Comparison of ENCODE assay signal across 22 cellular contexts in genomic region chr9:292915-293314, GRCh38.
A peak's percentile ranks its signal among the peaks of the same experiment; 100 is the strongest.
DNase-seq lines count a peak whose midpoint lies in the region; ATAC-seq and TF ChIP-seq lines count a peak whose summit lies in the region.
"Had no signal": no experiment of that assay in that cellular context is flagged by ENCODE, and none has a peak within 500 bp of the region (broad histone marks: within the 10 kb centered on the region; RNA-seq: fewer than 3 reads in every experiment).

No MANE protein-coding gene starts in this region.

- H3K27me3 Mint-ChIP-seq in T-helper 2 cell treated with Interferon-gamma antibody and Interleukin-4, amounts not matched to agents 5 μg/mL and 100 μg/mL, for 36 hours (ENCODE audit: low read depth), result no peaks in the 10 kb centered on the region
- no peaks in the 10 kb centered on the region for H3K27me3 Mint-ChIP-seq in CD4-positive, CD25-positive, alpha-beta regulatory T cell
- H3K27me3 Mint-ChIP-seq: activated naive CD4-positive, alpha-beta T cell treated with anti-CD3 and anti-CD28 coated beads, Interleukin-2, amount 10 ng/mL, durations not matched to agents 7 days and 5 days had no signal

- peaks cover 14% of the 10 kb centered on the region for H4K20me1 ChIP-seq in Loucy (ENCODE audit: insufficient read depth, low read length, poor library complexity, severe bottlenecking)
- H4K20me1 ChIP-seq: BLaER1 had no signal

- H3K4me2 ChIP-seq in Loucy (ENCODE audit: low read depth, low read length, poor library complexity, severe bottlenecking), result no peak overlapping the region
- H3K4me2 ChIP-seq: BLaER1, KMS-11 had no signal

- H3K27ac ChIP-seq in CD4-positive, CD25-positive, alpha-beta regulatory T cell (ENCODE audit: insufficient read depth, low read length, poor library complexity, severe bottlenecking), result no peak overlapping the region
- H3K27ac ChIP-seq in spleen, result peak overlapping the region in 2 of 8 donors; percentile 1 to 15
- H3K27ac ChIP-seq: BLaER1, KMS-11 had no signal

- DNase-seq in T-helper 2 cell treated with Interferon-gamma antibody and Interleukin-4, amounts not matched to agents 5 μg/mL and 100 μg/mL, for 36 hours (ENCODE audit: low spot score), result no peak
- DNase-seq in T-helper 2 cell (no peak), epithelial cell of proximal tubule (ENCODE audit: low read depth) (no peak), spleen (no peak)
- DNase-seq in CD4-positive, CD25-positive, alpha-beta regulatory T cell, result no peak
- DNase-seq in activated CD4-positive, alpha-beta T cell treated with anti-CD3 and anti-CD28 coated beads for 1 hour, result no peak
- no peak for DNase-seq in activated CD4-positive, alpha-beta T cell treated with anti-CD3 and anti-CD28 coated beads, Interleukin-2, amount 50 U/mL, for 4 hours
- DNase-seq: activated CD4-positive, alpha-beta T cell treated with anti-CD3 and anti-CD28 coated beads, Interleukin-2, amount 50 U/mL, for 48 hours; activated naive CD4-positive, alpha-beta T cell treated with anti-CD3 and anti-CD28 coated beads, Interleukin-2, amount 10 ng/mL, durations not matched to agents 7 days and 5 days; activated T-cell treated with anti-CD3 and anti-CD28 coated beads, Interleukin-2, amount 50 U/mL, for 4 hours; central memory CD4-positive, alpha-beta T cell; dermis blood vessel endothelial cell; head of caudate nucleus; left cardiac atrium; mesenchymal stem cell; NCI-H1048; NCI-H187 treated with DMSO at 0.1 percent for 48 hours; NCI-H2227 treated with DMSO at 0.1 percent for 48 hours; retina had no signal

- H3K36me3 Mint-ChIP-seq in T-helper 2 cell treated with Interferon-gamma antibody and Interleukin-4, amounts not matched to agents 5 μg/mL and 100 μg/mL, for 36 hours (ENCODE audit: low read depth), result peaks cover 73% of the 10 kb centered on the region
- peaks cover 56% of the 10 kb centered on the region for H3K36me3 Mint-ChIP-seq in CD4-positive, CD25-positive, alpha-beta regulatory T cell

- TF ChIP-seq POLR2A in spleen (IDR thresholded peaks at IDR 0.05), result no peak

- no peaks in the 10 kb centered on the region for H3K9me2 ChIP-seq in Loucy (replicated peaks; ENCODE audit: low read depth, low read length)

- H3K4me3 ChIP-seq in CD4-positive, CD25-positive, alpha-beta regulatory T cell (ENCODE audit: low read depth, low read length), result no peak overlapping the region
- H3K4me3 ChIP-seq in Loucy (ENCODE audit: low read length, poor library complexity, severe bottlenecking) (no peak overlapping the region), epithelial cell of proximal tubule (ENCODE audit: low read depth, low read length) (no peak overlapping the region), spleen (no peak overlapping the region)
- H3K4me3 ChIP-seq: BLaER1 had no signal

- peaks cover 47% of the 10 kb centered on the region for H3K4me1 Mint-ChIP-seq in T-helper 2 cell treated with Interferon-gamma antibody and Interleukin-4, amounts not matched to agents 5 μg/mL and 100 μg/mL, for 36 hours (ENCODE audit: low read depth)
- peaks cover 39 to 76% (median 62%) of the 10 kb centered on the region in 4 donors for H3K4me1 Mint-ChIP-seq in CD4-positive, CD25-positive, alpha-beta regulatory T cell

- H3K79me2 ChIP-seq in Loucy (ENCODE audit: insufficient read depth, low read length), result peaks cover 59% of the 10 kb centered on the region

- ATAC-seq in CD4-positive, CD25-positive, alpha-beta regulatory T cell (ENCODE audit: low read depth in 2 of 2), result no peak
- ATAC-seq: activated T-cell treated with anti-CD3 and anti-CD28 coated beads, Interleukin-2, amount 50 U/mL, for 4 hours; left cardiac atrium had no signal

- H3K4me1 ChIP-seq in CD4-positive, CD25-positive, alpha-beta regulatory T cell (ENCODE audit: control insufficient read depth, insufficient read depth, low read length, poor library complexity, severe bottlenecking), result peaks cover 8% of the 10 kb centered on the region
- peaks cover 12% of the 10 kb centered on the region for H3K4me1 ChIP-seq in Loucy (ENCODE audit: insufficient read depth, low read length, poor library complexity, severe bottlenecking)
- H3K4me1 ChIP-seq in spleen, result peaks cover 8 to 80% (median 31%) of the 10 kb centered on the region in 6 donors
- H3K4me1 ChIP-seq: BLaER1 had no signal

- H3K36me3 ChIP-seq in CD4-positive, CD25-positive, alpha-beta regulatory T cell (ENCODE audit: control insufficient read depth, insufficient read depth, low read length), result peaks cover 87% of the 10 kb centered on the region
- H3K36me3 ChIP-seq in Loucy (ENCODE audit: insufficient read depth, low read length) (peaks cover 86% of the 10 kb centered on the region), spleen (peaks cover 2 to 95% (median 51%) of the 10 kb centered on the region in 6 donors)

- no peaks in the 10 kb centered on the region for H3K27me3 ChIP-seq in CD4-positive, CD25-positive, alpha-beta regulatory T cell (ENCODE audit: control insufficient read depth, insufficient read depth, low read length)
- no peaks in the 10 kb centered on the region for H3K27me3 ChIP-seq in Loucy (ENCODE audit: insufficient read depth, low read length, poor library complexity, severe bottlenecking)
- H3K27me3 ChIP-seq in spleen (replicated peaks in 1 of 7), result no peaks in the 10 kb centered on the region
- H3K27me3 ChIP-seq: BLaER1 had no signal

- TF ChIP-seq CTCF in Loucy (conservative IDR thresholded peaks at IDR 0.05; ENCODE audit: low read length) (peak; percentile 45; the same call in 1 of the 2 replicates), epithelial cell of proximal tubule (conservative IDR thresholded peaks at IDR 0.05; ENCODE audit: low read depth, low read length) (peak; percentile 39), spleen (IDR thresholded peaks at IDR 0.05 in 8 of 11, conservative IDR thresholded peaks at IDR 0.05 in 3 of 11) (no peak)

- H3K9me3 ChIP-seq in CD4-positive, CD25-positive, alpha-beta regulatory T cell (ENCODE audit: control insufficient read depth in 2 of 2, low read length in 2 of 2), result no peaks in the 10 kb centered on the region
- H3K9me3 ChIP-seq in Loucy (ENCODE audit: insufficient read depth, low read depth, low read length) (no peaks in the 10 kb centered on the region), spleen (no peaks in the 10 kb centered on the region)
- H3K9me3 ChIP-seq: BLaER1 had no signal

- peak overlapping the region; percentile 26 for H3K27ac Mint-ChIP-seq in T-helper 2 cell treated with Interferon-gamma antibody and Interleukin-4, amounts not matched to agents 5 μg/mL and 100 μg/mL, for 36 hours
- peak overlapping the region in 2 of 3 donors; percentile 27 to 48 for H3K27ac Mint-ChIP-seq in CD4-positive, CD25-positive, alpha-beta regulatory T cell
- H3K27ac Mint-ChIP-seq: activated naive CD4-positive, alpha-beta T cell treated with anti-CD3 and anti-CD28 coated beads, Interleukin-2, amount 10 ng/mL, durations not matched to agents 7 days and 5 days had no signal

- H3K9me3 Mint-ChIP-seq in T-helper 2 cell treated with Interferon-gamma antibody and Interleukin-4, amounts not matched to agents 5 μg/mL and 100 μg/mL, for 36 hours, result no peaks in the 10 kb centered on the region
- H3K9me3 Mint-ChIP-seq in CD4-positive, CD25-positive, alpha-beta regulatory T cell, result no peaks in the 10 kb centered on the region
- H3K9me3 Mint-ChIP-seq: activated naive CD4-positive, alpha-beta T cell treated with anti-CD3 and anti-CD28 coated beads, Interleukin-2, amount 10 ng/mL, durations not matched to agents 7 days and 5 days; activated T-cell treated with anti-CD3 and anti-CD28 coated beads, Interleukin-2, amount 50 U/mL, for 4 hours had no signal

- WGBS in spleen, 5 donors, result 74 to 88% (median 87%) methylated on average over 1 of the region's 1 CpG

- H3K9ac ChIP-seq in Loucy (ENCODE audit: low read depth, low read length, poor library complexity, severe bottlenecking), result no peak overlapping the region
- H3K9ac ChIP-seq: BLaER1, KMS-11 had no signal

- H3K4me3 Mint-ChIP-seq in T-helper 2 cell treated with Interferon-gamma antibody and Interleukin-4, amounts not matched to agents 5 μg/mL and 100 μg/mL, for 36 hours, result no peak overlapping the region
- H3K4me3 Mint-ChIP-seq in CD4-positive, CD25-positive, alpha-beta regulatory T cell, result peak overlapping the region in 2 of 4 donors; percentile 32 to 33
- H3K4me3 Mint-ChIP-seq: activated naive CD4-positive, alpha-beta T cell treated with anti-CD3 and anti-CD28 coated beads, Interleukin-2, amount 10 ng/mL, durations not matched to agents 7 days and 5 days; activated T-cell treated with anti-CD3 and anti-CD28 coated beads, Interleukin-2, amount 50 U/mL, for 4 hours had no signal

- no peak overlapping the region for H2AFZ ChIP-seq in Loucy (ENCODE audit: low read length)

- no peaks in the 10 kb centered on the region; the same call in 1 of the 2 replicates for H3F3A ChIP-seq in Loucy (ENCODE audit: low read depth)

- intact Hi-C loops in spleen (cut with DNase I; ENCODE audit: low total_unique reads), result no loop called here

Comparison
In these comparisons a context has a peak if more than half of its experiments do, and no peak if none do; other contexts are left out.
1. CTCF ChIP-seq: peak in Loucy (single experiment) and epithelial cell of proximal tubule (single experiment); none in spleen (0 of 11).